ENCODE assay signal across 7 cellular contexts in the genomic region with DNA sequence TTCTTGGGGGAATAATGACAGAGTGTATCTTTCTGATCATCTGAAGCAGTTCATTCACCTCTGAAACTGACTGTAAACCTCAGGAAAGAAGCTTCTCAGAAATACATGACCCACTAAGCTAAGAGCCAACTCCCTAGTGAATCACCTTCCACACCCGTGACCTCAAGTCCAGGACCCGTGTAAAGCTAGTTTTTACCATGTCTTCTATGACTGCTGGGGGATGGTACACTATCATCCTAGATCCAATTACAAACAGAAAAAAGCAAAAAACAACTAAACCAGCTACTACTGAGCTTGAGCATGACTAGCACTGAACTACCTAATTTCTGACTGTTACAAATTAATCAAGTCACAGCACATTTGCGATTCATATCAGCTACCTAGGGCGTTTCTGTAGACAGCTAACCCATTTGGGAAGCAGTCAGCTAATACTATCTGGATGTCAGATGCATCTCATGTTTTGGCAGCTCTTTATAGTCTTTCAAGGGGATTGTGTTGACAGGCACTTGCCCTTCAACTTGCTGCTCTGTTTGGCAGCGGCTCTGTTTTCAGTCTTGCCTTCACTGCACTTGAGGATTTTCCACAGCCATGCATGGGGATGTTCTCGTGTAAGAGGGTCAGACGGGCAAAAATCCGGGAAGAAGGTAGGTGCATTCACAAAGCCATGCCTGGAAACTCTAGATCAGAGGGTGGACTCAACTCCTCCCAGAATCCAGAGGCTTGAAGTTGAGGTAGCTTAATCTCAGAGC.
DNase-seq lines count a peak whose midpoint lies in the region; ATAC-seq and TF ChIP-seq lines count a peak whose summit lies in the region.
"Not testable (repeated sequence)": the region's sequence is repeated elsewhere in the genome, so short reads cannot be mapped to it uniquely, and the experiment has no call there.

No MANE protein-coding gene starts in this region.

- H3K36me3 Mint-ChIP-seq in activated CD4-positive, alpha-beta T cell treated with anti-CD3 and anti-CD28 coated beads, Interleukin-2, amount 10 ng/mL, durations not matched to agents 24 days and 14 days (ENCODE audit: low read depth); activated naive CD8-positive, alpha-beta T cell treated with anti-CD3 and anti-CD28 coated beads, Interleukin-2, amount 50 U/mL, for 24 hours (ENCODE audit: low read depth): not testable (repeated sequence)

- H3K27ac ChIP-seq in osteoblast (ENCODE audit: low read depth, low read length) = peak overlapping the region; percentile 82

- H3K9me3 Mint-ChIP-seq in activated CD4-positive, alpha-beta T cell treated with anti-CD3 and anti-CD28 coated beads, Interleukin-2, amount 10 ng/mL, durations not matched to agents 24 days and 14 days; activated naive CD8-positive, alpha-beta T cell treated with anti-CD3 and anti-CD28 coated beads, Interleukin-2, amount 50 U/mL, for 24 hours: not testable (repeated sequence)

- H3K79me2 ChIP-seq in osteoblast (ENCODE audit: insufficient read depth, low read length) = not testable (repeated sequence)

- ATAC-seq in activated naive CD8-positive, alpha-beta T cell treated with anti-CD3 and anti-CD28 coated beads, Interleukin-2, amount 50 U/mL, for 24 hours = peak; percentile 84
- peak; percentile 67 to 82 for ATAC-seq in left cardiac atrium

- peaks cover 24% of the 10 kb centered on the region for H3K4me1 ChIP-seq in osteoblast (ENCODE audit: insufficient read depth, low read length)

- H3K4me2 ChIP-seq in osteoblast (ENCODE audit: insufficient read depth, low read length) = peak overlapping the region; percentile 40

- H3K27me3 Mint-ChIP-seq in activated CD4-positive, alpha-beta T cell treated with anti-CD3 and anti-CD28 coated beads, Interleukin-2, amount 10 ng/mL, durations not matched to agents 24 days and 14 days = not testable (repeated sequence)
- peaks cover 19% of the 10 kb centered on the region for H3K27me3 Mint-ChIP-seq in activated naive CD8-positive, alpha-beta T cell treated with anti-CD3 and anti-CD28 coated beads, Interleukin-2, amount 50 U/mL, for 24 hours

- peak overlapping the region; percentile 68 for H3K4me3 Mint-ChIP-seq in activated CD4-positive, alpha-beta T cell treated with anti-CD3 and anti-CD28 coated beads, Interleukin-2, amount 10 ng/mL, durations not matched to agents 24 days and 14 days
- not testable (repeated sequence) for H3K4me3 Mint-ChIP-seq in activated naive CD8-positive, alpha-beta T cell treated with anti-CD3 and anti-CD28 coated beads, Interleukin-2, amount 50 U/mL, for 24 hours

- not testable (repeated sequence) for H3K36me3 ChIP-seq in osteoblast (ENCODE audit: insufficient read depth, low read length)

- not testable (repeated sequence) for TF ChIP-seq CTCF in epithelial cell of proximal tubule (conservative IDR thresholded peaks at IDR 0.05; ENCODE audit: low read depth, low read length); osteoblast (IDR thresholded peaks at IDR 0.05; ENCODE audit: extremely low read depth, low read depth, low read length)

- not testable (repeated sequence) for H3K9me3 ChIP-seq in osteoblast (ENCODE audit: low read depth, low read length)

- not testable (repeated sequence) for H3K27me3 ChIP-seq in osteoblast (ENCODE audit: insufficient read depth, low read length)

- peaks cover 32% of the 10 kb centered on the region for H3K4me1 Mint-ChIP-seq in activated CD4-positive, alpha-beta T cell treated with anti-CD3 and anti-CD28 coated beads, Interleukin-2, amount 10 ng/mL, durations not matched to agents 24 days and 14 days
- peaks cover 18% of the 10 kb centered on the region for H3K4me1 Mint-ChIP-seq in activated naive CD8-positive, alpha-beta T cell treated with anti-CD3 and anti-CD28 coated beads, Interleukin-2, amount 50 U/mL, for 24 hours

- intact Hi-C loops in activated CD4-positive, alpha-beta T cell treated with anti-CD3 and anti-CD28 coated beads, Interleukin-2, amount 10 ng/mL, durations not matched to agents 24 days and 14 days (cut with micrococcal nuclease); left cardiac atrium (cut with DNase I): not testable (repeated sequence)

- not testable (repeated sequence) for H4K20me1 ChIP-seq in osteoblast (ENCODE audit: insufficient read depth, low read length)

- H3K27ac Mint-ChIP-seq in activated CD4-positive, alpha-beta T cell treated with anti-CD3 and anti-CD28 coated beads, Interleukin-2, amount 10 ng/mL, durations not matched to agents 24 days and 14 days = peak overlapping the region; percentile 84
- H3K27ac Mint-ChIP-seq in activated naive CD8-positive, alpha-beta T cell treated with anti-CD3 and anti-CD28 coated beads, Interleukin-2, amount 50 U/mL, for 24 hours = peak overlapping the region; percentile 46

- DNase-seq in DMS 273 (lab: John Stamatoyannopoulos, UW; ENCODE audit: unreplicated experiment) = peak; percentile 14
- peak; percentile 2 for DNase-seq in NCI-H2029 (lab: John Stamatoyannopoulos, UW)
- DNase-seq in activated CD4-positive, alpha-beta T cell treated with anti-CD3 and anti-CD28 coated beads, Interleukin-2, amount 10 ng/mL, durations not matched to agents 24 days and 14 days = peak; percentile 62
- DNase-seq in activated naive CD8-positive, alpha-beta T cell treated with anti-CD3 and anti-CD28 coated beads, Interleukin-2, amount 50 U/mL, for 24 hours; left cardiac atrium; osteoblast (ENCODE audit: insufficient read length, low spot score, missing footprints): not testable (repeated sequence)
- DNase-seq in epithelial cell of proximal tubule (ENCODE audit: low read depth) = peak; percentile 26

- H3K4me3 ChIP-seq in epithelial cell of proximal tubule (ENCODE audit: low read depth, low read length); osteoblast (ENCODE audit: insufficient read depth, low read length): not testable (repeated sequence)

- H2AFZ ChIP-seq in osteoblast (ENCODE audit: low read length) = not testable (repeated sequence)
